ENCODE assay signal across 12 cellular contexts in genomic region chr1:209822706-209823105, GRCh38. TPM values are rescaled to one million over a fixed set of nuclear protein-coding genes. Genes with fewer than 3 reads are reported as not detected.
A peak's percentile ranks its signal among the peaks of the same experiment; 100 is the strongest.
DNase-seq lines count a peak whose midpoint lies in the region; ATAC-seq and TF ChIP-seq lines count a peak whose summit lies in the region.
"Had no signal": no experiment of that assay in that cellular context is flagged by ENCODE, and none has a peak within 500 bp of the region (broad histone marks: within the 10 kb centered on the region; RNA-seq: fewer than 3 reads in every experiment).

No MANE protein-coding gene starts in this region.

- H3K27ac ChIP-seq in SK-N-MC (no peak overlapping the region), fibroblast of lung (ENCODE audit: insufficient read depth, low read length) (no peak overlapping the region), suprapubic skin (peak overlapping the region; percentile 75), uterus (no peak overlapping the region)

- TF ChIP-seq EP300 in suprapubic skin (IDR thresholded peaks at IDR 0.05) = no peak

- 56% methylated on average over 7 of the region's 7 CpGs for WGBS in suprapubic skin

- no peaks in the 10 kb centered on the region for H3K36me3 Mint-ChIP-seq in activated naive CD4-positive, alpha-beta T cell treated with anti-CD3 and anti-CD28 coated beads, Interleukin-2, amount 50 U/mL, for 24 hours
- H3K36me3 Mint-ChIP-seq: WTC11 had no signal

- H3K4me2 ChIP-seq in fibroblast of lung (ENCODE audit: extremely low read depth, insufficient read depth, low read length) = peak overlapping the region; percentile 63

- no peak for DNase-seq in activated naive CD4-positive, alpha-beta T cell treated with Interleukin-2 at 50 U/mL for 16 hours
- no peak for DNase-seq in SK-N-MC (ENCODE audit: low read depth, low spot score)
- no peak for DNase-seq in fibroblast of lung (ENCODE audit: low read depth in 2 of 2)
- DNase-seq in suprapubic skin (ENCODE audit: low spot score in 2 of 2) = no peak
- DNase-seq in NCI-H2227 treated with DMSO at 0.1 percent for 48 hours (lab: John Stamatoyannopoulos, UW) = no peak
- DNase-seq in uterus = no peak
- DNase-seq: activated naive CD4-positive, alpha-beta T cell treated with anti-CD3 and anti-CD28 coated beads, Interleukin-2, amount 50 U/mL, for 16 hours; heart right ventricle; stimulated activated CD4-positive, alpha-beta T cell treated with anti-CD3 and anti-CD28 coated beads, Interleukin-2, amount 100 ng/mL, for 24 hours had no signal

- H3K9me3 Mint-ChIP-seq in activated naive CD4-positive, alpha-beta T cell treated with anti-CD3 and anti-CD28 coated beads, Interleukin-2, amount 50 U/mL, for 24 hours = no peaks in the 10 kb centered on the region
- H3K9me3 Mint-ChIP-seq: WTC11 had no signal

- H3K36me3 ChIP-seq in SK-N-MC (ENCODE audit: insufficient read depth, low read length) = no peaks in the 10 kb centered on the region
- H3K36me3 ChIP-seq in fibroblast of lung (ENCODE audit: control insufficient read depth, insufficient read depth, low read length) = no peaks in the 10 kb centered on the region
- no peaks in the 10 kb centered on the region for H3K36me3 ChIP-seq in suprapubic skin
- H3K36me3 ChIP-seq in uterus = no peaks in the 10 kb centered on the region
- H3K36me3 ChIP-seq: heart right ventricle had no signal

- H3K27me3 ChIP-seq in fibroblast of lung (ENCODE audit: control insufficient read depth, insufficient read depth, low read length) (no peaks in the 10 kb centered on the region), suprapubic skin (no peaks in the 10 kb centered on the region), uterus (no peaks in the 10 kb centered on the region)

- H3K4me1 Mint-ChIP-seq in activated naive CD4-positive, alpha-beta T cell treated with anti-CD3 and anti-CD28 coated beads, Interleukin-2, amount 50 U/mL, for 24 hours = peaks cover 20% of the 10 kb centered on the region

- TF ChIP-seq POLR2A in suprapubic skin (IDR thresholded peaks at IDR 0.05) (no peak), uterus (IDR thresholded peaks at IDR 0.05) (no peak)

- intact Hi-C loops in uterus (cut with DNase I; ENCODE audit: low total_unique reads) = no loop called here

- peak overlapping the region; percentile 81 for H2AFZ ChIP-seq in fibroblast of lung (ENCODE audit: low read length)

- no peaks in the 10 kb centered on the region for H3K79me2 ChIP-seq in fibroblast of lung (ENCODE audit: control insufficient read depth, insufficient read depth, low read length)

- TF ChIP-seq CTCF in fibroblast of lung (conservative IDR thresholded peaks at IDR 0.05 in 1 of 2, IDR thresholded peaks at IDR 0.05 in 1 of 2; ENCODE audit: low read depth in 1 of 2, low read length in 2 of 2) = no peak
- TF ChIP-seq CTCF in suprapubic skin (IDR thresholded peaks at IDR 0.05) = no peak
- no peak for TF ChIP-seq CTCF in uterus (IDR thresholded peaks at IDR 0.05)

- H3K27me3 Mint-ChIP-seq in activated naive CD4-positive, alpha-beta T cell treated with anti-CD3 and anti-CD28 coated beads, Interleukin-2, amount 50 U/mL, for 24 hours = peaks cover 10% of the 10 kb centered on the region

- H3K4me3 ChIP-seq in SK-N-MC (peak overlapping the region; percentile 61), fibroblast of lung (replicated peaks in 1 of 4; ENCODE audit: control extremely low read depth in 1 of 4, insufficient read depth in 1 of 4, low read depth in 3 of 4, low read length in 4 of 4) (peak overlapping the region in 1 of 4 experiments; percentile 14), suprapubic skin (no peak overlapping the region), uterus (no peak overlapping the region)

- H3K4me3 Mint-ChIP-seq in activated naive CD4-positive, alpha-beta T cell treated with anti-CD3 and anti-CD28 coated beads, Interleukin-2, amount 50 U/mL, for 24 hours = no peak overlapping the region
- H3K4me3 Mint-ChIP-seq: WTC11 had no signal

- H3K27ac Mint-ChIP-seq in activated naive CD4-positive, alpha-beta T cell treated with anti-CD3 and anti-CD28 coated beads, Interleukin-2, amount 50 U/mL, for 24 hours = peak overlapping the region; percentile 90
- H3K27ac Mint-ChIP-seq: WTC11 had no signal

- H3K9ac ChIP-seq in SK-N-MC (ENCODE audit: insufficient read length) (peak overlapping the region; percentile 24), fibroblast of lung (ENCODE audit: insufficient read depth, low read length) (no peak overlapping the region)

- H3K9me3 ChIP-seq in SK-N-MC (ENCODE audit: low read depth, low read length) (no peaks in the 10 kb centered on the region), fibroblast of lung (ENCODE audit: control insufficient read depth, insufficient read depth, low read depth, low read length) (no peaks in the 10 kb centered on the region), suprapubic skin (no peaks in the 10 kb centered on the region), uterus (no peaks in the 10 kb centered on the region)
- H3K9me3 ChIP-seq: heart right ventricle had no signal

- ATAC-seq in GM18517 (IDR thresholded peaks at IDR 0.05; ENCODE audit: unreplicated experiment) = no peak

- no peaks in the 10 kb centered on the region for H4K20me1 ChIP-seq in fibroblast of lung (ENCODE audit: control insufficient read depth, extremely low read depth, insufficient read depth, low read length)

- H3K4me1 ChIP-seq in fibroblast of lung (ENCODE audit: control insufficient read depth, extremely low read depth, insufficient read depth, low read length) (peaks cover 2% of the 10 kb centered on the region), suprapubic skin (peaks cover 36% of the 10 kb centered on the region), uterus (no peaks in the 10 kb centered on the region)

RNA-seq across cellular contexts. Expression of gene UTP25, which starts 5.1 kb away (rescaled TPM):
- total RNA-seq in fibroblast of lung (6.9 and 10.4 TPM in 2 replicates), suprapubic skin (10 to 100 TPM in 3 of 4 donors, 1 to 10 TPM in 1; 9.6 to 17.9 (median 11.6) TPM), uterus (10 to 100 TPM in 2 of 4 donors, 1 to 10 TPM in 2; 6.8 to 12.4 (median 8.8) TPM)
- polyA plus RNA-seq in fibroblast of lung = 12.3 and 13.8 TPM in 2 replicates
- polyA plus RNA-seq in fibroblast of lung (2012) = 5.8 and 6.7 TPM in 2 replicates
- 5.1 and 6.2 TPM in 2 replicates for polyA minus RNA-seq in fibroblast of lung (ENCODE audit: low replicate concordance)

RNA-seq across cellular contexts. Expression of gene IRF6, which starts 16.8 kb away (rescaled TPM):
- total RNA-seq in fibroblast of lung = under 0.01 and 0.66 TPM in 2 replicates
- 0.87 and 1.00 TPM in 2 replicates for polyA plus RNA-seq in fibroblast of lung
- 0.36 and 0.83 TPM in 2 replicates for polyA plus RNA-seq in fibroblast of lung (2012)
- 1.9 and 6.1 TPM in 2 replicates for polyA minus RNA-seq in fibroblast of lung (ENCODE audit: low replicate concordance)
- 100 to 1,000 TPM; 195 to 235 (median 227) TPM for total RNA-seq in suprapubic skin
- total RNA-seq in uterus = 10 to 100 TPM in 1 of 4 donors, 1 to 10 TPM in 2, under 1 TPM in 1; 0.88 to 28.3 (median 4.0) TPM

RNA-seq across cellular contexts. Expression of gene C1orf74, which starts 38.3 kb away (rescaled TPM):
- total RNA-seq in fibroblast of lung (3.1 and 4.3 TPM in 2 replicates), suprapubic skin (10 to 100 TPM; 10.1 to 18.1 (median 15.1) TPM), uterus (1 to 10 TPM in 3 of 4 donors, under 1 TPM in 1; 0.88 to 5.0 (median 1.3) TPM)
- polyA plus RNA-seq in fibroblast of lung = 1.8 and 2.2 TPM in 2 replicates
- 1.6 and 1.8 TPM in 2 replicates for polyA plus RNA-seq in fibroblast of lung (2012)
- 2.1 and 4.5 TPM in 2 replicates for polyA minus RNA-seq in fibroblast of lung (ENCODE audit: low replicate concordance)

Comparison
In these comparisons a context has a peak if more than half of its experiments do, and no peak if none do; other contexts are left out.
1. RNA of gene IRF6, which starts 16.8 kb away (total RNA-seq): 195 to 235 TPM in suprapubic skin; 0.88 to 28.3 TPM in uterus and under 0.01 to 0.66 TPM in fibroblast of lung; every median in the first group is over 4 times any median in the second.